10 cellular contexts compared by ENCODE assay signal in the genomic region with DNA sequence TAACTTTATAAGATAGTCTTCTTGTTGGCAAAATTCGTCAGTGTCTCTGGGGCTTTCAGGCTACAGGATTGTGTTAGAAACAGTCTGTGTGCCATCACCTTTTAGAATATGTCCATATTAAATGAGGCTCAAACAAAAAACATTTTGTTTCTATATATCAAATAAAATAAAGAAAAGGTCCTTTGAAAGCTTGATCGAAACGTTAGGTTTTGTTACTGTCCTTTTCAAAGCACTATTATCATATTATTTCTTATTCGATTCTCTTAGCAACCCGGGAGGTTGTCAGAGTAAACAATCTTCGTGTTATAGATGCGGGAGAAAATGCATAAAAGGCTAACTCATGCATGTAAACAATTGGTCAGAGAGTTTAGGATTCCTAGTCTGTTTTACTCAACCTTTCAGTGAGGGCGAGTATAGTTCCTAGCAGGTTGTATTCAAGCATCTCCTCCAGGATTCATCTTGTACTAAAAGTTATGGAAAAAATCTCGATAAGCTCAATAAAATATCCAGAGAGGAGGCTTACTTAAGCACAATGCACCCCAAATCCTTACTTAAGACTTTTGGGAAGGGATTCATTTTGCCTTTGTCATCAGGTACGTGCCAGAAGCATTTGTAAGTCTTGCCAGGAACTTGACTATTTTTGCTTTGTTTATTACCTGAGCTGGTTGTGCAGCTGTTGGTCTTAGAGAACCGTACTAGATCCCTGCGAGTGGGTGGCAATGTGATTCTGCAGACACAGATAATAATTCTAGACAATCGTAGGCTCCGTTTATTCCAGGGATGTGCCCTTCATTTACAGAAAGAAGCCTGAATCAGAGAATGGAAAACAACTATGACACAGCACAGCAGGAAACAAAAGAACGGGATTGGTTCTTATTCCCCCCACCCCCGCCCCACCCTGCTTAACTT.
DNase-seq lines count a peak whose midpoint lies in the region; ATAC-seq, FAIRE-seq and TF ChIP-seq lines count a peak whose summit lies in the region.
"Had no signal": no experiment of that assay in that cellular context is flagged by ENCODE, and none has a peak within 500 bp of the region (broad histone marks: within the 10 kb centered on the region; RNA-seq: fewer than 3 reads in every experiment).

No MANE protein-coding gene starts in this region.

- H3K27me3 Mint-ChIP-seq in MCF 10A (ENCODE audit: insufficient read depth, unreplicated experiment), result no peaks in the 10 kb centered on the region
- H3K27me3 Mint-ChIP-seq in activated CD4-positive, alpha-beta memory T cell treated with anti-CD3 and anti-CD28 coated beads, Interleukin-2, amount 10 ng/mL, durations not matched to agents 7 days and 5 days, result no peaks in the 10 kb centered on the region

- no peak for ATAC-seq in Right ventricle myocardium inferior
- ATAC-seq: heart right ventricle had no signal

- no peaks in the 10 kb centered on the region for H3K9me3 Mint-ChIP-seq in MCF 10A (ENCODE audit: unreplicated experiment)
- no peaks in the 10 kb centered on the region for H3K9me3 Mint-ChIP-seq in activated CD4-positive, alpha-beta memory T cell treated with anti-CD3 and anti-CD28 coated beads, Interleukin-2, amount 10 ng/mL, durations not matched to agents 7 days and 5 days

- H3K27ac Mint-ChIP-seq in MCF 10A (ENCODE audit: low read depth, unreplicated experiment), result peak overlapping the region; percentile 83
- peak overlapping the region; percentile 96 for H3K27ac Mint-ChIP-seq in activated CD4-positive, alpha-beta memory T cell treated with anti-CD3 and anti-CD28 coated beads, Interleukin-2, amount 10 ng/mL, durations not matched to agents 7 days and 5 days

- CTCF ChIA-PET in MCF 10A (lab: Yijun Ruan, JAX), result interaction anchor here (0.9 to 1.3 kb wide), 4 partner anchors 18 to 173 kb away, joined by 3 to 6 read pairs (median 4); no protein-coding TSS in a partner anchor
- CTCF ChIA-PET in activated CD4-positive, alpha-beta memory T cell treated with anti-CD3 and anti-CD28 coated beads, Interleukin-2, amount 10 ng/mL, durations not matched to agents 7 days and 5 days (lab: Charles Lee), result interaction anchor here (1.2 to 1.5 kb wide), 3 partner anchors 162 to 174 kb away, joined by 3 to 5 read pairs (median 3); no protein-coding TSS in a partner anchor

- POLR2A ChIA-PET in MCF 10A (lab: Yijun Ruan, JAX), result interaction anchor here (0.6 to 3.4 kb wide), 27 partner anchors 11 to 309 kb away, joined by 3 to 38 read pairs (median 5); no protein-coding TSS in a partner anchor
- POLR2A ChIA-PET in activated CD4-positive, alpha-beta memory T cell treated with anti-CD3 and anti-CD28 coated beads, Interleukin-2, amount 10 ng/mL, durations not matched to agents 7 days and 5 days (lab: Charles Lee), result interaction anchor here (0.9 to 3.5 kb wide), 12 partner anchors 12 to 197 kb away, joined by 3 to 16 read pairs (median 7); a partner anchor contains a TSS

- peaks cover 29% of the 10 kb centered on the region for H3K4me1 Mint-ChIP-seq in MCF 10A (ENCODE audit: insufficient read depth, unreplicated experiment)
- peaks cover 73% of the 10 kb centered on the region for H3K4me1 Mint-ChIP-seq in activated CD4-positive, alpha-beta memory T cell treated with anti-CD3 and anti-CD28 coated beads, Interleukin-2, amount 10 ng/mL, durations not matched to agents 7 days and 5 days

- FAIRE-seq in kidney (lab: Jason Lieb, UNC) (no peak), HTR-8/SVneo (lab: Jason Lieb, UNC) (no peak)

- H3K27me3 ChIP-seq in breast epithelium, result no peaks in the 10 kb centered on the region

- H3K4me3 Mint-ChIP-seq in MCF 10A (ENCODE audit: unreplicated experiment), result peak overlapping the region; percentile 55
- no peak overlapping the region for H3K4me3 Mint-ChIP-seq in activated CD4-positive, alpha-beta memory T cell treated with anti-CD3 and anti-CD28 coated beads, Interleukin-2, amount 10 ng/mL, durations not matched to agents 7 days and 5 days

- BruUV-seq in MCF 10A (replicated peaks; lab: Mats Ljungman, UMichigan), result no TSS peak

- H3K9ac ChIP-seq in kidney (ENCODE audit: low read length in 2 of 2), result peak overlapping the region in 1 of 2 donors; percentile 27

- no peak for TF ChIP-seq POLR2A in breast epithelium (IDR thresholded peaks at IDR 0.05)

- H3K4me3 ChIP-seq in breast epithelium, result no peak overlapping the region
- peak overlapping the region; percentile 33 to 39 for H3K4me3 ChIP-seq in kidney (ENCODE audit: low read length in 2 of 2)
- H3K4me3 ChIP-seq: heart right ventricle had no signal

- DNase-seq in MCF 10A (ENCODE audit: unreplicated experiment) (peak; percentile 70), breast epithelium (ENCODE audit: low spot score in 2 of 2) (no peak), kidney (no peak), hippocampal formation (lab: John Stamatoyannopoulos, UW) (no peak), ureter (ENCODE audit: low spot score) (no peak), HTR-8/SVneo (ENCODE audit: insufficient read length, low spot score) (no peak), Right ventricle myocardium inferior (ENCODE audit: missing footprints) (no peak)
- DNase-seq in activated CD4-positive, alpha-beta memory T cell treated with anti-CD3 and anti-CD28 coated beads, Interleukin-2, amount 10 ng/mL, durations not matched to agents 7 days and 5 days, result no peak
- DNase-seq: heart right ventricle; stimulated activated CD4-positive, alpha-beta T cell treated with anti-CD3 and anti-CD28 coated beads, Interleukin-1b, Interleukin-23, amount 100 ng/mL, for 48 hours had no signal

- peaks cover 0 to 4% of the 10 kb centered on the region in 2 donors for H3K4me1 ChIP-seq in breast epithelium
- H3K4me1 ChIP-seq in kidney (ENCODE audit: control insufficient read depth in 1 of 2, insufficient read depth in 1 of 2, low read depth in 1 of 2, low read length in 2 of 2), result peaks cover 11 to 16% of the 10 kb centered on the region in 2 donors

- intact Hi-C loops in MCF 10A (cut with micrococcal nuclease), result loop anchor here (1.0 to 5.0 kb wide), 4 partner anchors 75 to 176 kb away; a partner anchor contains a TSS
- intact Hi-C loops in breast epithelium (cut with DNase I; ENCODE audit: low total_unique reads), result no loop called here
- intact Hi-C loops in kidney (cut with DNase I), result no loop called here
- intact Hi-C loops in Right ventricle myocardium inferior (cut with DNase I), result no loop called here

- H3K36me3 ChIP-seq in breast epithelium (no peaks in the 10 kb centered on the region), kidney (ENCODE audit: control insufficient read depth in 1 of 2, insufficient read depth in 2 of 2, low read length in 2 of 2) (no peaks in the 10 kb centered on the region)
- H3K36me3 ChIP-seq: heart right ventricle had no signal

- H3K9me3 ChIP-seq in breast epithelium (no peaks in the 10 kb centered on the region), kidney (ENCODE audit: control insufficient read depth in 1 of 2, low read length in 2 of 2) (no peaks in the 10 kb centered on the region)
- H3K9me3 ChIP-seq: heart right ventricle had no signal

- TF ChIP-seq CTCF in MCF 10A (IDR thresholded peaks at IDR 0.05; ENCODE audit: unreplicated experiment) (no peak), breast epithelium (IDR thresholded peaks at IDR 0.05) (no peak), kidney (IDR thresholded peaks at IDR 0.05; ENCODE audit: borderline replicate concordance, extremely low read depth, insufficient read depth) (no peak)

- no peaks in the 10 kb centered on the region for H3K36me3 Mint-ChIP-seq in MCF 10A (ENCODE audit: insufficient read depth, unreplicated experiment)
- H3K36me3 Mint-ChIP-seq in activated CD4-positive, alpha-beta memory T cell treated with anti-CD3 and anti-CD28 coated beads, Interleukin-2, amount 10 ng/mL, durations not matched to agents 7 days and 5 days (ENCODE audit: low read depth), result no peaks in the 10 kb centered on the region

- peak overlapping the region in 1 of 2 donors; percentile 46 for H3K27ac ChIP-seq in breast epithelium
- H3K27ac ChIP-seq in kidney (ENCODE audit: low read depth in 2 of 2, low read length in 2 of 2), result peak overlapping the region in 1 of 2 donors; percentile 23

Comparison
In these comparisons a context has a peak if more than half of its experiments do, and no peak if none do; other contexts are left out.
1. H3K4me3 ChIP-seq: peak in kidney (2 of 2); none in breast epithelium (0 of 3).